1 cellular context compared by ENCODE assay signal in genomic region chr1:205749094-205749825, GRCh38.
TF ChIP-seq lines count a peak whose summit lies in the region.

No MANE protein-coding gene starts in this region.

TF ChIP-seq in K562, 482 proteins besides CTCF, POLR2A, EP300 and RAD21 (continued from another document and continues in another):
- TF ChIP-seq THRB (CRISPR knock-in tag; conservative IDR thresholded peaks at IDR 0.05) (peak; percentile 89), PRPF4 (IDR thresholded peaks at IDR 0.05; ENCODE audit: insufficient read depth, low read depth, low read length, poor library complexity, severe bottlenecking) (peak; percentile 92), LARP7 (IDR thresholded peaks at IDR 0.05) (peak; percentile 33; the same call in 1 of the 2 replicates), ZNF592 (IDR thresholded peaks at IDR 0.05) (0 out of 2 replicates have a peak, but pooled peaks have one; percentile 33), BHLHE40 (IDR thresholded peaks at IDR 0.05; ENCODE audit: low read length) (peak; percentile 54), ZNF239 (CRISPR knock-in tag; IDR thresholded peaks at IDR 0.05) (peak; percentile 46; the same call in 1 of the 2 replicates), KLF6 (CRISPR knock-in tag; IDR thresholded peaks at IDR 0.05; ENCODE audit: borderline replicate concordance) (peak; percentile 54; the same call in 1 of the 2 replicates), ZKSCAN3 (CRISPR knock-in tag; IDR thresholded peaks at IDR 0.05) (no peak), SMARCA4 (IDR thresholded peaks at IDR 0.05) (peak; percentile 65), ELF1 (tag; IDR thresholded peaks at IDR 0.05) (0 out of 2 replicates have a peak, but pooled peaks have one; percentile 22), PTBP1 (IDR thresholded peaks at IDR 0.05; ENCODE audit: low read depth, low read length) (no peak), ZNF695 (CRISPR knock-in tag; IDR thresholded peaks at IDR 0.05) (0 out of 2 replicates have a peak, but pooled peaks have one; percentile 81), NFE2L1 (tag; IDR thresholded peaks at IDR 0.05; ENCODE audit: borderline replicate concordance, low read depth) (no peak), RBM25 (IDR thresholded peaks at IDR 0.05; ENCODE audit: low read depth, low read length, severe bottlenecking) (peak; percentile 70), ZNF609 (CRISPR knock-in tag; IDR thresholded peaks at IDR 0.05; ENCODE audit: borderline replicate concordance) (no peak), TEAD1 (CRISPR knock-in tag; IDR thresholded peaks at IDR 0.05) (peak in 1 of 2 experiments; percentile 56; a peak in 2 of 4 replicates), MNT (conservative IDR thresholded peaks at IDR 0.05) (peak; percentile 24 to 73; a peak in 3 of 4 replicates), ZNF408 (CRISPR knock-in tag; IDR thresholded peaks at IDR 0.05; ENCODE audit: low read depth) (no peak), ZNF384 (IDR thresholded peaks at IDR 0.05; ENCODE audit: low read depth, low read length) (peak; percentile 73; the same call in 1 of the 2 replicates), POLR2G (IDR thresholded peaks at IDR 0.05; ENCODE audit: low read depth, low read length) (peak; percentile 93; the same call in 1 of the 2 replicates), CCAR2 (IDR thresholded peaks at IDR 0.05; ENCODE audit: low read depth, low read length) (no peak), U2AF1 (optimal IDR thresholded peaks at IDR 0.05; ENCODE audit: low read depth, low read length) (peak; percentile 94), SMAD4 (CRISPR knock-in tag; conservative IDR thresholded peaks at IDR 0.05) (peak; percentile 64), HIVEP1 (CRISPR knock-in tag; IDR thresholded peaks at IDR 0.05) (no peak), E2F3 (CRISPR knock-in tag; IDR thresholded peaks at IDR 0.05) (peak; percentile 60; the same call in 1 of the 2 replicates), GATAD2B (IDR thresholded peaks at IDR 0.05; ENCODE audit: borderline replicate concordance) (peak; percentile 87), ZNF347 (CRISPR knock-in tag; IDR thresholded peaks at IDR 0.05; ENCODE audit: low read depth) (peak; percentile 67; the same call in 1 of the 2 replicates), TAF1 (IDR thresholded peaks at IDR 0.05; ENCODE audit: control insufficient read depth, extremely low read depth, insufficient read depth, low read length, severe bottlenecking) (peak; percentile 58), HMG20A (CRISPR knock-in tag; conservative IDR thresholded peaks at IDR 0.05) (0 out of 2 replicates have a peak, but pooled peaks have one; percentile 69), HMGXB4 (CRISPR knock-in tag; IDR thresholded peaks at IDR 0.05) (peak; percentile 31; the same call in 1 of the 2 replicates), PHB (CRISPR knock-in tag; IDR thresholded peaks at IDR 0.05) (peak; percentile 48; the same call in 1 of the 2 replicates), ATF4 (CRISPR knock-in tag; IDR thresholded peaks at IDR 0.05) (peak; percentile 37; the same call in 1 of the 2 replicates), ZNF282 (CRISPR knock-in tag; IDR thresholded peaks at IDR 0.05) (0 out of 2 replicates have a peak, but pooled peaks have one; percentile 35), RB1 (IDR thresholded peaks at IDR 0.05; ENCODE audit: low read depth) (peak; percentile 93), ZSCAN32 (CRISPR knock-in tag; IDR thresholded peaks at IDR 0.05) (0 out of 2 replicates have a peak, but pooled peaks have one; percentile 22), CLOCK (CRISPR knock-in tag; IDR thresholded peaks at IDR 0.05; ENCODE audit: borderline replicate concordance) (peak; percentile 65; the same call in 1 of the 2 replicates), PHF20 (IDR thresholded peaks at IDR 0.05; ENCODE audit: partially characterized antibody) (peak; percentile 13), NCOR1 (IDR thresholded peaks at IDR 0.05) (peak; percentile 51; the same call in 1 of the 2 replicates), ATF1 (CRISPR knock-in tag; IDR thresholded peaks at IDR 0.05) (no peak), ATF1 (tag; IDR thresholded peaks at IDR 0.05) (peak; percentile 52), ZNF165 (CRISPR knock-in tag; IDR thresholded peaks at IDR 0.05; ENCODE audit: borderline replicate concordance) (0 out of 2 replicates have a peak, but pooled peaks have one; percentile 48), TBP (optimal IDR thresholded peaks at IDR 0.05; ENCODE audit: low read depth, low read length) (peak; percentile 51)
